ENCODE assay signal across 8 cellular contexts in genomic region chr14:32202941-32203882, GRCh38. TPM values are rescaled to one million over a fixed set of nuclear protein-coding genes. Genes with fewer than 3 reads are reported as not detected.
DNase-seq lines count a peak whose midpoint lies in the region; ATAC-seq, FAIRE-seq and TF ChIP-seq lines count a peak whose summit lies in the region.

RNU6-8 (minus strand) TSS chr14:32203269.

- ATAC-seq in GM21390 (IDR thresholded peaks at IDR 0.05; ENCODE audit: unreplicated experiment): peak; percentile 64
- ATAC-seq in mucosa of descending colon: peak; percentile 91

- H3K4me1 Mint-ChIP-seq in Caco-2 (ENCODE audit: low read depth, unreplicated experiment): no peaks in the 10 kb centered on the region

- no peak for TF ChIP-seq CTCF in Caco-2 (IDR thresholded peaks at IDR 0.05; ENCODE audit: insufficient read depth in 1 of 2, low read depth in 1 of 2, low read length in 1 of 2, severe bottlenecking in 1 of 2, unreplicated experiment in 1 of 2)
- TF ChIP-seq CTCF in mucosa of descending colon (IDR thresholded peaks at IDR 0.05): no peak

- H3K4me3 ChIP-seq in Caco-2 (ENCODE audit: low read depth, low read length) (peak within 1 kb of the TSS; percentile 76), NT2/D1 (ENCODE audit: insufficient read length, low read depth) (peak within 1 kb of the TSS; percentile 85), mucosa of descending colon (peak within 1 kb of the TSS; percentile 14)

- POLR2A ChIA-PET in Caco-2 (lab: Charles Lee): interaction anchor here (0.6 to 1.0 kb wide), 4 partner anchors 127 to 310 kb away, joined by 3 to 13 read pairs (median 4); partner anchors contain the start of gene ARHGAP5

- H3K36me3 Mint-ChIP-seq in Caco-2 (ENCODE audit: insufficient read depth, unreplicated experiment): peaks cover 20% of the 10 kb centered on the region

- 0 out of 2 replicates have a peak, but pooled peaks cover 5% of the 10 kb centered on the region for H3K4me1 ChIP-seq in Caco-2
- no peaks in the 10 kb centered on the region for H3K4me1 ChIP-seq in NT2/D1 (ENCODE audit: insufficient read depth, insufficient read length)
- peaks cover 7% of the 10 kb centered on the region for H3K4me1 ChIP-seq in mucosa of descending colon (ENCODE audit: low read depth)

- H3K9me3 ChIP-seq in Caco-2: no peaks in the 10 kb centered on the region
- no peaks in the 10 kb centered on the region for H3K9me3 ChIP-seq in NT2/D1 (ENCODE audit: insufficient read depth, low read length)
- no peaks in the 10 kb centered on the region for H3K9me3 ChIP-seq in mucosa of descending colon

- CTCF ChIA-PET in Caco-2 (lab: Charles Lee): interaction anchor here (0.7 to 1.0 kb wide), 4 partner anchors 52 to 357 kb away, joined by 3 to 4 read pairs (median 3); no protein-coding TSS in a partner anchor

- H3K27ac ChIP-seq in epithelial cell of prostate: peak within 1 kb of the TSS; percentile 58

- H3K9me3 Mint-ChIP-seq in Caco-2 (ENCODE audit: unreplicated experiment): no peaks in the 10 kb centered on the region

- BruUV-seq in Caco-2 (replicated peaks; lab: Mats Ljungman, UMichigan): no TSS peak

- peak; percentile 74 for FAIRE-seq in HTR-8/SVneo (lab: Jason Lieb, UNC)

- no peaks in the 10 kb centered on the region for H3K27me3 Mint-ChIP-seq in Caco-2 (ENCODE audit: insufficient read depth, unreplicated experiment)

- H3K27me3 ChIP-seq in Caco-2 (replicated peaks; ENCODE audit: control insufficient read depth, insufficient read depth, low read length) (no peaks in the 10 kb centered on the region), NT2/D1 (ENCODE audit: insufficient read depth, insufficient read length) (peaks cover 25% of the 10 kb centered on the region)

- DNase-seq in Caco-2: peak; percentile 95
- peak; percentile 94 for DNase-seq in HTR-8/SVneo (ENCODE audit: insufficient read length, low spot score)
- DNase-seq in NT2/D1 (ENCODE audit: low read depth, low spot score): peak; percentile 69
- peak; percentile 80 for DNase-seq in activated T-cell treated with anti-CD3 and anti-CD28 coated beads for 24 hours (ENCODE audit: low read depth)
- DNase-seq in epithelial cell of prostate (ENCODE audit: low read depth, low spot score): no peak
- peak; percentile 88 to 93 (median 91) for DNase-seq in mucosa of descending colon
- DNase-seq in stimulated activated CD8-positive, alpha-beta memory T cell treated with anti-CD3 and anti-CD28 coated beads, Interleukin-4, amount 100 ng/mL, for 1 hour (ENCODE audit: low read depth in 2 of 2, low spot score in 1 of 2): peak; percentile 46 to 76

- intact Hi-C loops in Caco-2 (cut with micrococcal nuclease; ENCODE audit: unreplicated experiment) (loop anchor here (1.0 to 2.0 kb wide), 3 partner anchors 49 to 270 kb away; no protein-coding TSS in a partner anchor), mucosa of descending colon (cut with DNase I, micrococcal nuclease) (no loop called here)

- H3K9ac ChIP-seq in NT2/D1 (ENCODE audit: insufficient read length, low read depth): peak within 1 kb of the TSS; percentile 80

- H3K27ac Mint-ChIP-seq in Caco-2 (ENCODE audit: unreplicated experiment): peak within 1 kb of the TSS; percentile 98

- H3K36me3 ChIP-seq in Caco-2 (ENCODE audit: control insufficient read depth, insufficient read depth, low read length): no peaks in the 10 kb centered on the region
- no peaks in the 10 kb centered on the region for H3K36me3 ChIP-seq in NT2/D1 (ENCODE audit: insufficient read depth, insufficient read length, low read length)
- no peaks in the 10 kb centered on the region for H3K36me3 ChIP-seq in mucosa of descending colon (ENCODE audit: low read depth)

- H3K4me3 Mint-ChIP-seq in Caco-2 (ENCODE audit: unreplicated experiment): peak within 1 kb of the TSS; percentile 90

RNA-seq across cellular contexts. Expression of gene RNU6-8, which starts in this region (rescaled TPM):
- total RNA-seq in Caco-2 (2022) (not detected in 2 replicates), mucosa of descending colon (not detected)

Comparison
In these comparisons a context has a peak if more than half of its experiments do, and no peak if none do; other contexts are left out.
1. Peak in DNase-seq and H3K4me3 ChIP-seq in Caco-2; RNA of the gene not detected or under 1 TPM.
2. Peak in DNase-seq, ATAC-seq and H3K4me3 ChIP-seq in mucosa of descending colon; RNA of the gene not detected or under 1 TPM.
3. H3K4me3 ChIP-seq: peak in every context shown above with its lines; median percentile 85 in NT2/D1; 76 in Caco-2; 14 in mucosa of descending colon.